15 cellular contexts compared by ENCODE assay signal in genomic region chr12:108835860-108836634, GRCh38. TPM values are rescaled to one million over a fixed set of nuclear protein-coding genes. Genes with fewer than 3 reads are reported as not detected.
DNase-seq lines count a peak whose midpoint lies in the region; ATAC-seq and TF ChIP-seq lines count a peak whose summit lies in the region.
"Had no signal": no experiment of that assay in that cellular context is flagged by ENCODE, and none has a peak within 500 bp of the region (broad histone marks: within the 10 kb centered on the region; RNA-seq: fewer than 3 reads in every experiment).

No MANE protein-coding gene starts in this region.

- H3K9me2 ChIP-seq in SK-N-SH = no peaks in the 10 kb centered on the region

- ATAC-seq in SK-N-SH treated with all-trans-retinoic acid at 6 μM for 48 hours = no peak
- ATAC-seq in T-helper 17 cell = no peak
- no peak for ATAC-seq in gastroesophageal sphincter
- ATAC-seq in HG03135 (IDR thresholded peaks at IDR 0.05; ENCODE audit: unreplicated experiment) = no peak
- ATAC-seq: activated CD4-positive, CD25-positive, alpha-beta regulatory T cell treated with anti-CD3 and anti-CD28 coated beads, Interleukin-2, amount 50 U/mL, for 24 hours; sciatic nerve had no signal

- 49% methylated on average over 7 of the region's 7 CpGs for WGBS in SK-N-SH (ENCODE audit: low lambda C conversion rate)
- 53 to 61% methylated on average over 3 to 6 of the region's 7 CpGs for WGBS in gastroesophageal sphincter (ENCODE audit: low coverage in 1 of 2), 2 donors
- 81 to 89% (median 83%) methylated on average over 7 of the region's 7 CpGs for WGBS in spleen, 5 donors

- no peak for TF ChIP-seq RAD21 in SK-N-SH (IDR thresholded peaks at IDR 0.05; ENCODE audit: low read length)

- H3K9ac ChIP-seq in SK-N-SH (no peak overlapping the region), colonic mucosa (ENCODE audit: low read depth in 2 of 2, low read length in 2 of 2) (no peak overlapping the region)

- peak overlapping the region; percentile 95 for H3K27ac Mint-ChIP-seq in T-helper 17 cell

- H3K4me3 Mint-ChIP-seq in T-helper 17 cell = no peak overlapping the region

- no peaks in the 10 kb centered on the region for H4K20me1 ChIP-seq in SK-N-SH (ENCODE audit: insufficient read depth)

- POLR2A ChIA-PET in SK-N-SH (lab: Yijun Ruan, JAX) = no interaction called here

- H3K4me2 ChIP-seq in SK-N-SH = no peak overlapping the region

- H3K36me3 Mint-ChIP-seq in T-helper 17 cell (ENCODE audit: low read depth) = peaks cover 3% of the 10 kb centered on the region

- H3K36me3 ChIP-seq in SK-N-SH (replicated peaks in 1 of 2; ENCODE audit: control insufficient read depth in 1 of 2, insufficient read depth in 2 of 2, low read length in 1 of 2) = peaks cover 35 to 43% of the 10 kb centered on the region in 2 experiments
- H3K36me3 ChIP-seq in gastroesophageal sphincter = peaks cover 0 to 17% of the 10 kb centered on the region in 2 donors
- H3K36me3 ChIP-seq in spleen = peaks cover 0 to 52% (median 16%) of the 10 kb centered on the region in 6 donors
- no peaks in the 10 kb centered on the region for H3K36me3 ChIP-seq in colonic mucosa

- TF ChIP-seq EP300 in SK-N-SH (IDR thresholded peaks at IDR 0.05; ENCODE audit: borderline replicate concordance in 1 of 2, low read depth in 1 of 2, low read length in 1 of 2) = no peak
- TF ChIP-seq EP300 in gastroesophageal sphincter (IDR thresholded peaks at IDR 0.05) = no peak

- peaks cover 35 to 73% of the 10 kb centered on the region in 2 experiments for H3K4me1 ChIP-seq in SK-N-SH (ENCODE audit: control insufficient read depth in 1 of 2, insufficient read depth in 2 of 2, low read depth in 1 of 2, low read length in 1 of 2)
- peaks cover 31 to 90% (median 52%) of the 10 kb centered on the region in 3 donors for H3K4me1 ChIP-seq in gastroesophageal sphincter
- H3K4me1 ChIP-seq in spleen = peaks cover 50 to 97% (median 74%) of the 10 kb centered on the region in 6 donors
- peaks cover 11% of the 10 kb centered on the region for H3K4me1 ChIP-seq in colonic mucosa

- TF ChIP-seq POLR2A in gastroesophageal sphincter (IDR thresholded peaks at IDR 0.05) (no peak), spleen (IDR thresholded peaks at IDR 0.05) (no peak)

- DNase-seq in SK-N-SH (no peak), T-helper 17 cell (no peak), spleen (no peak), colonic mucosa (no peak), occipital lobe (lab: John Stamatoyannopoulos, UW) (no peak)
- DNase-seq: esophagus squamous epithelium, SIG-M5 had no signal

- H3K4me1 Mint-ChIP-seq in T-helper 17 cell = peaks cover 26% of the 10 kb centered on the region

- peaks cover 72% of the 10 kb centered on the region for H3K79me2 ChIP-seq in SK-N-SH (ENCODE audit: insufficient read depth)

- H3K27ac ChIP-seq in SK-N-SH (ENCODE audit: low read depth in 2 of 2, low read length in 1 of 2) (peak overlapping the region; percentile 98 to 100), gastroesophageal sphincter (peak overlapping the region in 3 of 4 donors; percentile 39 to 89 (median 87)), spleen (peak overlapping the region in 5 of 8 donors; percentile 91 to 95 (median 92)), colonic mucosa (no peak overlapping the region)

- no peak for TF ChIP-seq CTCF in SK-N-SH (IDR thresholded peaks at IDR 0.05)
- no peak for TF ChIP-seq CTCF in gastroesophageal sphincter (IDR thresholded peaks at IDR 0.05)
- TF ChIP-seq CTCF in spleen (IDR thresholded peaks at IDR 0.05 in 8 of 11, conservative IDR thresholded peaks at IDR 0.05 in 3 of 11) = no peak
- TF ChIP-seq CTCF in colonic mucosa (IDR thresholded peaks at IDR 0.05) = no peak

- H2AFZ ChIP-seq in SK-N-SH (ENCODE audit: low read depth) = no peak overlapping the region

- intact Hi-C loops in spleen (cut with DNase I; ENCODE audit: low total_unique reads) = no loop called here
- intact Hi-C loops in colonic mucosa (cut with DNase I) = no loop called here

- H3K9me3 ChIP-seq in SK-N-SH (no peaks in the 10 kb centered on the region), T-helper 17 cell (ENCODE audit: control insufficient read depth, low read length, poor library complexity, severe bottlenecking) (no peaks in the 10 kb centered on the region), gastroesophageal sphincter (no peaks in the 10 kb centered on the region), spleen (no peaks in the 10 kb centered on the region), colonic mucosa (no peaks in the 10 kb centered on the region)
- H3K9me3 ChIP-seq: esophagus squamous epithelium had no signal

- no peak overlapping the region for H3K4me3 ChIP-seq in SK-N-SH (ENCODE audit: low read depth in 2 of 2, low read length in 1 of 2)
- H3K4me3 ChIP-seq in gastroesophageal sphincter = no peak overlapping the region
- H3K4me3 ChIP-seq in spleen = no peak overlapping the region
- no peak overlapping the region for H3K4me3 ChIP-seq in colonic mucosa
- H3K4me3 ChIP-seq: esophagus squamous epithelium had no signal

- CTCF ChIA-PET in SK-N-SH (lab: Yijun Ruan, JAX) = interaction anchor here (1.0 kb wide), 1 partner anchor 13 kb away, joined by 3 read pairs; no protein-coding TSS in a partner anchor

- H3K27me3 ChIP-seq in SK-N-SH (ENCODE audit: insufficient read depth) (no peaks in the 10 kb centered on the region), gastroesophageal sphincter (no peaks in the 10 kb centered on the region), spleen (replicated peaks in 1 of 7) (no peaks in the 10 kb centered on the region), colonic mucosa (no peaks in the 10 kb centered on the region)
- H3K27me3 ChIP-seq: esophagus squamous epithelium had no signal

- H3K27me3 Mint-ChIP-seq in T-helper 17 cell = no peaks in the 10 kb centered on the region

- peaks cover 66% of the 10 kb centered on the region for H3F3A ChIP-seq in SK-N-SH (replicated peaks; ENCODE audit: insufficient read depth)

TF ChIP-seq in SK-N-SH, 30 proteins besides CTCF, POLR2A, EP300 and RAD21 (continues in another document):
- TF ChIP-seq FOSL2 (IDR thresholded peaks at IDR 0.05; ENCODE audit: borderline replicate concordance, low read depth) (no peak), USF2 (IDR thresholded peaks at IDR 0.05; ENCODE audit: borderline replicate concordance, low read depth, low read length) (no peak), PBX3 (IDR thresholded peaks at IDR 0.05) (no peak)

TF ChIP-seq in SK-N-SH treated with all-trans-retinoic acid at 6 μM for 48 hours, 23 proteins besides CTCF, POLR2A, EP300 and RAD21:
- no peak for TF ChIP-seq CSRNP3 (CRISPR knock-in tag; IDR thresholded peaks at IDR 0.05)
- TF ChIP-seq TCF4 (CRISPR knock-in tag; IDR thresholded peaks at IDR 0.05; ENCODE audit: borderline replicate concordance) = no peak
- no peak for TF ChIP-seq PATZ1 (CRISPR knock-in tag; IDR thresholded peaks at IDR 0.05; ENCODE audit: borderline replicate concordance)
- no peak for TF ChIP-seq ZC3H10 (CRISPR knock-in tag; IDR thresholded peaks at IDR 0.05)
TF ChIP-seq in SK-N-SH treated with all-trans-retinoic acid at 6 μM for 48 hours: peak in this region for 0.

RNA-seq across cellular contexts. Expression of gene SSH1, which starts 21.3 kb away (rescaled TPM):
- 16.4 and 19.6 TPM in 2 replicates for polyA plus RNA-seq in SK-N-SH (2012; rRNA removed)
- polyA plus RNA-seq in SK-N-SH (2012; cell fraction: cytosol; rRNA removed) = 12.2 and 14.1 TPM in 2 replicates
- 27.9 and 35.1 TPM in 2 replicates for polyA plus RNA-seq in SK-N-SH (2012; cell fraction: nucleus; rRNA removed)
- total RNA-seq in T-helper 17 cell = 10 to 100 TPM; 22.3 to 31.2 TPM
- 10 to 100 TPM; 16.2 to 35.0 (median 17.2) TPM for total RNA-seq in gastroesophageal sphincter
- 10 to 100 TPM; 32.2 to 71.3 (median 47.8) TPM for total RNA-seq in spleen
- 1 to 10 TPM; 1.7 to 8.6 (median 2.7) TPM for polyA plus RNA-seq in spleen
- total RNA-seq in colonic mucosa = 10 to 100 TPM; 22.5 to 29.1 TPM
- 7.5 TPM for total RNA-seq in occipital lobe

RNA-seq across cellular contexts. Expression of gene DAO, which starts 43.8 kb away (rescaled TPM):
- polyA plus RNA-seq in SK-N-SH (2012; rRNA removed) (not detected in 2 replicates), spleen (not detected)
- polyA plus RNA-seq in SK-N-SH (2012; cell fraction: cytosol; rRNA removed) = not detected in 2 replicates
- not detected in 2 replicates for polyA plus RNA-seq in SK-N-SH (2012; cell fraction: nucleus; rRNA removed)
- total RNA-seq in T-helper 17 cell (not detected), gastroesophageal sphincter (1 to 10 TPM in 1 of 4 donors, not detected in 3; 2.5 TPM), spleen (under 1 TPM in 1 of 7 donors, not detected in 6; 0.42 TPM), colonic mucosa (1 to 10 TPM; 2.2 to 2.4 TPM), occipital lobe (not detected)
- total RNA-seq: A673, esophagus squamous epithelium, NCI-H460, sciatic nerve, ureter had no signal
